Comparison of ENCODE assay signal across 8 cellular contexts in genomic region chr4:159487284-159487747, GRCh38.
DNase-seq lines count a peak whose midpoint lies in the region; ATAC-seq and TF ChIP-seq lines count a peak whose summit lies in the region.

No MANE protein-coding gene starts in this region.

- DNase-seq in CD4-positive, alpha-beta T cell: peak in 1 of 10 experiments; percentile 3
- DNase-seq in NCI-H146 treated with DMSO at 0.1 percent for 48 hours (lab: John Stamatoyannopoulos, UW; ENCODE audit: unreplicated experiment) (peak; percentile 24), UCSD-AML1 (lab: John Stamatoyannopoulos, UW; ENCODE audit: unreplicated experiment) (peak; percentile 14)
- peak in 6 of 9 donors; percentile 2 to 22 (median 7) for DNase-seq in naive thymus-derived CD4-positive, alpha-beta T cell
- no peak for DNase-seq in activated T-helper 1 cell treated with anti-CD3 and anti-CD28 coated beads, Interleukin-12 subunit alpha, Interleukin-12 subunit beta, Interleukin-2, Interleukin-4 antibody, amounts not matched to agents 30 ng/mL and 10 ng/mL and 1 ng/mL, durations not matched to agents 14 hours and 24 hours and 36 hours (ENCODE audit: low spot score)

- H3K4me3 ChIP-seq in naive thymus-derived CD4-positive, alpha-beta T cell (ENCODE audit: low read length): no peak overlapping the region

- no peaks in the 10 kb centered on the region for H3K9me3 Mint-ChIP-seq in CD4-positive, alpha-beta T cell
- peaks cover 0 to 14% (median 3%) of the 10 kb centered on the region in 11 donors for H3K9me3 Mint-ChIP-seq in naive thymus-derived CD4-positive, alpha-beta T cell
- H3K9me3 Mint-ChIP-seq in activated T-helper 1 cell treated with anti-CD3 and anti-CD28 coated beads, Interleukin-12 subunit alpha, Interleukin-12 subunit beta, Interleukin-2, Interleukin-4 antibody, amounts not matched to agents 30 ng/mL and 10 ng/mL and 1 ng/mL, durations not matched to agents 14 hours and 24 hours and 36 hours: no peaks in the 10 kb centered on the region

- CTCF ChIA-PET in CD4-positive, alpha-beta T cell (lab: Charles Lee): no interaction called here
- CTCF ChIA-PET in naive thymus-derived CD4-positive, alpha-beta T cell (lab: Charles Lee): no interaction called here

- H3K36me3 ChIP-seq in naive thymus-derived CD4-positive, alpha-beta T cell (ENCODE audit: control insufficient read depth in 2 of 3, insufficient read depth in 3 of 3, low read length in 3 of 3): no peaks in the 10 kb centered on the region

- H3K4me1 Mint-ChIP-seq in CD4-positive, alpha-beta T cell (ENCODE audit: low read depth): no peaks in the 10 kb centered on the region
- H3K4me1 Mint-ChIP-seq in naive thymus-derived CD4-positive, alpha-beta T cell: peaks cover 0 to 5% (median 0%) of the 10 kb centered on the region in 7 donors
- H3K4me1 Mint-ChIP-seq in activated T-helper 1 cell treated with anti-CD3 and anti-CD28 coated beads, Interleukin-12 subunit alpha, Interleukin-12 subunit beta, Interleukin-2, Interleukin-4 antibody, amounts not matched to agents 30 ng/mL and 10 ng/mL and 1 ng/mL, durations not matched to agents 14 hours and 24 hours and 36 hours (ENCODE audit: low read depth): no peaks in the 10 kb centered on the region

- no peak overlapping the region for H3K27ac ChIP-seq in CD4-positive, alpha-beta T cell (ENCODE audit: low read depth, low read length)
- no peak overlapping the region for H3K27ac ChIP-seq in naive thymus-derived CD4-positive, alpha-beta T cell (ENCODE audit: low read depth, low read length)

- POLR2A ChIA-PET in CD4-positive, alpha-beta T cell (lab: Charles Lee): no interaction called here
- POLR2A ChIA-PET in naive thymus-derived CD4-positive, alpha-beta T cell (lab: Charles Lee): no interaction called here

- H3K27me3 Mint-ChIP-seq in CD4-positive, alpha-beta T cell: peaks cover 22% of the 10 kb centered on the region
- H3K27me3 Mint-ChIP-seq in naive thymus-derived CD4-positive, alpha-beta T cell: peaks cover 6 to 37% (median 25%) of the 10 kb centered on the region in 5 donors
- H3K27me3 Mint-ChIP-seq in activated T-helper 1 cell treated with anti-CD3 and anti-CD28 coated beads, Interleukin-12 subunit alpha, Interleukin-12 subunit beta, Interleukin-2, Interleukin-4 antibody, amounts not matched to agents 30 ng/mL and 10 ng/mL and 1 ng/mL, durations not matched to agents 14 hours and 24 hours and 36 hours (ENCODE audit: insufficient read depth): peaks cover 3% of the 10 kb centered on the region

- intact Hi-C loops in CD4-positive, alpha-beta T cell (cut with DNase I, micrococcal nuclease): no loop called here
- intact Hi-C loops in naive thymus-derived CD4-positive, alpha-beta T cell (cut with micrococcal nuclease): no loop called here
- intact Hi-C loops in activated T-helper 1 cell treated with anti-CD3 and anti-CD28 coated beads, Interleukin-12 subunit alpha, Interleukin-12 subunit beta, Interleukin-2, Interleukin-4 antibody, amounts not matched to agents 30 ng/mL and 10 ng/mL and 1 ng/mL, durations not matched to agents 14 hours and 24 hours and 36 hours (cut with micrococcal nuclease): loop anchor here (1.0 kb wide), 1 partner anchor 460 kb away; no protein-coding TSS in a partner anchor

- H3K4me1 ChIP-seq in naive thymus-derived CD4-positive, alpha-beta T cell (ENCODE audit: control insufficient read depth in 2 of 2, insufficient read depth in 2 of 2, low read length in 2 of 2): no peaks in the 10 kb centered on the region

- H3K9me3 ChIP-seq in CD4-positive, alpha-beta T cell (ENCODE audit: control insufficient read depth, low read length): no peaks in the 10 kb centered on the region
- no peaks in the 10 kb centered on the region for H3K9me3 ChIP-seq in naive thymus-derived CD4-positive, alpha-beta T cell (ENCODE audit: control insufficient read depth in 2 of 3, low read length in 3 of 3)

- H3K27ac Mint-ChIP-seq in CD4-positive, alpha-beta T cell: no peak overlapping the region
- H3K27ac Mint-ChIP-seq in naive thymus-derived CD4-positive, alpha-beta T cell: no peak overlapping the region
- no peak overlapping the region for H3K27ac Mint-ChIP-seq in activated T-helper 1 cell treated with anti-CD3 and anti-CD28 coated beads, Interleukin-12 subunit alpha, Interleukin-12 subunit beta, Interleukin-2, Interleukin-4 antibody, amounts not matched to agents 30 ng/mL and 10 ng/mL and 1 ng/mL, durations not matched to agents 14 hours and 24 hours and 36 hours

- peak; percentile 69 for TF ChIP-seq CTCF in CD4-positive, alpha-beta T cell (IDR thresholded peaks at IDR 0.05)

- H3K4me3 Mint-ChIP-seq in CD4-positive, alpha-beta T cell: no peak overlapping the region
- no peak overlapping the region for H3K4me3 Mint-ChIP-seq in naive thymus-derived CD4-positive, alpha-beta T cell
- no peak overlapping the region for H3K4me3 Mint-ChIP-seq in activated T-helper 1 cell treated with anti-CD3 and anti-CD28 coated beads, Interleukin-12 subunit alpha, Interleukin-12 subunit beta, Interleukin-2, Interleukin-4 antibody, amounts not matched to agents 30 ng/mL and 10 ng/mL and 1 ng/mL, durations not matched to agents 14 hours and 24 hours and 36 hours

- H3K36me3 Mint-ChIP-seq in CD4-positive, alpha-beta T cell (ENCODE audit: low read depth): no peaks in the 10 kb centered on the region
- no peaks in the 10 kb centered on the region for H3K36me3 Mint-ChIP-seq in naive thymus-derived CD4-positive, alpha-beta T cell
- H3K36me3 Mint-ChIP-seq in activated T-helper 1 cell treated with anti-CD3 and anti-CD28 coated beads, Interleukin-12 subunit alpha, Interleukin-12 subunit beta, Interleukin-2, Interleukin-4 antibody, amounts not matched to agents 30 ng/mL and 10 ng/mL and 1 ng/mL, durations not matched to agents 14 hours and 24 hours and 36 hours (ENCODE audit: low read depth): no peaks in the 10 kb centered on the region

- peaks cover 12% of the 10 kb centered on the region for H3K27me3 ChIP-seq in CD4-positive, alpha-beta T cell (ENCODE audit: control insufficient read depth, insufficient read depth, low read length)
- peaks cover 0 to 4% of the 10 kb centered on the region in 2 donors for H3K27me3 ChIP-seq in naive thymus-derived CD4-positive, alpha-beta T cell (ENCODE audit: control insufficient read depth in 2 of 2, insufficient read depth in 2 of 2, low read length in 2 of 2)

- peak; percentile 41 for ATAC-seq in CD4-positive, alpha-beta T cell (ENCODE audit: poor library complexity)
- ATAC-seq in GM18519 (IDR thresholded peaks at IDR 0.05; ENCODE audit: low FRiP score, unreplicated experiment) (peak; percentile 91), HG02938 (IDR thresholded peaks at IDR 0.05; ENCODE audit: unreplicated experiment) (peak; percentile 96), esophagus mucosa (peak; percentile 71)
- peak; percentile 53 for ATAC-seq in naive thymus-derived CD4-positive, alpha-beta T cell

Comparison
In these comparisons a context has a peak if more than half of its experiments do, and no peak if none do; other contexts are left out.
1. ATAC-seq: peak in every context shown above with its lines; median percentile 96 in HG02938; 91 in GM18519; 71 in esophagus mucosa; 53 in naive thymus-derived CD4-positive, alpha-beta T cell; 41 in CD4-positive, alpha-beta T cell.